Comparison of ENCODE assay signal across 8 cellular contexts in the genomic region with DNA sequence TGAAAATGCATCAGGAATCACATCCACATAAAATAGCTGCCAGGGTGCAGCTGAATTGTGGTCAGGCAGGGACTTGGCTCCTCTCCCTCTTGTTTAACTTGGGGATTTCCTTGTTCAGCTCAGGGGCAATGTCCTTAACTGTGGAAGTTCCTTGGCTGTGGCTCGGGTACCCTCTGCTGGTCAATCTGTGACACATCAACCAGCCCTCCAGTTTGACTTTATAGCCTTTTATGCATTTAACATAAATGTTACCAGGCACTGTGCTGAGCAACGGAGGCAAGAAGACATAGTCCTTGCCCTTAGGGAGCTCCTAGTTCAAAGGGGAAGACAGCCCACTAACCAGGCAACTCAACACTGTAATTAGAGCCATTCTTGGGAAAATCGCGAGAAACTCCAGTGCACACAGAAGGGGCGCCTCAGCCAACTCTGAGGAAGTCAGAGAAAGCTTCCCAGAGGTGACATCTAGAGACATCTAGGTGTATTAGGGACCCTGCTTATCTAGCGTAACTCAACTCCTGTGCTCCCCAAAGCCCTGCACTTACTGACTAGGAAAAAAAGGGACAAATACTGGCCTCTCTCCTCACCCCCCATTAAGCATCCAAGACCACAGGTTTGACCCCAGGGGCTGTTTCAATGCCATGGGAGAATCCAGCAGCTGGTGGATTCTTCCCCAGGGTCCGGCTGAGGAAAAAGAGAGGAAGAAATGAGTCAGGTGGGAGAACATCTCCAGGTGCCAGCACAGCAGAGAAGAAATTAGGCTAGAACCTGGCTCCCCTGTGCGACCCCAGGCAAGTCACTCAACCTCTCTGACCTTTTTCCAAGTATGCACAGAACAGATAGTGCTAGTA. TPM values are rescaled to one million over a fixed set of nuclear protein-coding genes. Genes with fewer than 3 reads are reported as not detected.
DNase-seq lines count a peak whose midpoint lies in the region; ATAC-seq and TF ChIP-seq lines count a peak whose summit lies in the region.

No MANE protein-coding gene starts in this region.

- H3K27ac ChIP-seq in right cardiac atrium (ENCODE audit: low read length): peak overlapping the region; percentile 63

- intact Hi-C loops in right cardiac atrium (cut with DNase I): loop anchor here (5.0 kb wide), 3 partner anchors 112 to 237 kb away; a partner anchor contains a TSS

- peak; percentile 81 for TF ChIP-seq CTCF in GM10248 (IDR thresholded peaks at IDR 0.05; ENCODE audit: control extremely low read depth, extremely low read depth, low read depth, missing control alignments)
- peak; percentile 86 for TF ChIP-seq CTCF in retinal pigment epithelial cell (conservative IDR thresholded peaks at IDR 0.05; ENCODE audit: low read depth, low read length)

- peaks cover 6% of the 10 kb centered on the region for H3K4me1 ChIP-seq in right cardiac atrium (ENCODE audit: control insufficient read depth, insufficient read depth, low read length)

- H3K4me3 ChIP-seq in right cardiac atrium (ENCODE audit: low read length) (no peak overlapping the region), retinal pigment epithelial cell (ENCODE audit: low read length) (no peak overlapping the region)

- ATAC-seq in right cardiac atrium: no peak
- no peak for ATAC-seq in HG02610 (IDR thresholded peaks at IDR 0.05; ENCODE audit: unreplicated experiment)
- ATAC-seq in GM19452 (IDR thresholded peaks at IDR 0.05; ENCODE audit: unreplicated experiment): no peak

- DNase-seq in GM10248 (ENCODE audit: extremely low spot score): peak; percentile 60
- peak; percentile 12 for DNase-seq in NCI-H1417 treated with DMSO at 0.1 percent for 48 hours (lab: John Stamatoyannopoulos, UW)
- peak; percentile 57 for DNase-seq in T follicular helper cell (ENCODE audit: low read depth)
- peak in 50 of 58 donors; percentile 3 to 68 (median 31) for DNase-seq in anterior cingulate cortex (lab: John Stamatoyannopoulos, UW)
- DNase-seq in right cardiac atrium: peak; percentile 63 to 75 (median 63)
- DNase-seq in retinal pigment epithelial cell (ENCODE audit: low read depth): no peak

- POLR2A ChIA-PET in GM10248 (lab: Yijun Ruan, JAX): interaction anchor here (0.9 kb wide), 1 partner anchor 236 kb away, joined by 3 read pairs; a partner anchor contains a TSS

- WGBS in right cardiac atrium: 33% methylated on average over 8 of the region's 8 CpGs

- no peaks in the 10 kb centered on the region for H3K27me3 ChIP-seq in right cardiac atrium (ENCODE audit: control insufficient read depth, insufficient read depth)

- CTCF ChIA-PET in GM10248 (lab: Yijun Ruan, JAX): interaction anchor here (0.6 to 4.9 kb wide), 56 partner anchors 8 to 606 kb away, joined by 3 to 40 read pairs (median 4); a partner anchor contains a TSS

- H3K9me3 ChIP-seq in right cardiac atrium (ENCODE audit: control insufficient read depth, low read length): no peaks in the 10 kb centered on the region

RNA-seq across cellular contexts. Expression of a gene that starts 17.3 kb away (rescaled TPM):
- 10 to 100 TPM; 28.1 to 38.3 (median 31.4) TPM for total RNA-seq in right cardiac atrium
- 15.0 TPM for polyA plus RNA-seq in right cardiac atrium

RNA-seq across cellular contexts. Expression of a gene that starts 26.5 kb away (rescaled TPM):
- total RNA-seq in right cardiac atrium: under 1 TPM in 1 of 4 donors, not detected in 3; 0.09 TPM
- polyA plus RNA-seq in right cardiac atrium: not detected
